ENCODE assay signal across 8 cellular contexts in genomic region chr20:62142252-62143117, GRCh38. TPM values are rescaled to one million over a fixed set of nuclear protein-coding genes. Genes with fewer than 3 reads are reported as not detected.
DNase-seq lines count a peak whose midpoint lies in the region; ATAC-seq and TF ChIP-seq lines count a peak whose summit lies in the region.

No MANE protein-coding gene starts in this region.

- no peaks in the 10 kb centered on the region for H3K9me3 ChIP-seq in CD4-positive, CD25-positive, alpha-beta regulatory T cell (ENCODE audit: control insufficient read depth in 2 of 2, low read length in 2 of 2)
- no peaks in the 10 kb centered on the region for H3K9me3 ChIP-seq in iPS-15b (ENCODE audit: control insufficient read depth, insufficient read depth, low read length)

- H3K27me3 Mint-ChIP-seq in CD4-positive, CD25-positive, alpha-beta regulatory T cell = peaks cover 5% of the 10 kb centered on the region
- H3K27me3 Mint-ChIP-seq in activated naive CD8-positive, alpha-beta T cell treated with anti-CD3 and anti-CD28 coated beads, Interleukin-2, amount 50 U/mL, for 24 hours = no peaks in the 10 kb centered on the region

- peak overlapping the region; percentile 89 for H3K4me3 ChIP-seq in CD4-positive, CD25-positive, alpha-beta regulatory T cell (ENCODE audit: low read depth, low read length)
- H3K4me3 ChIP-seq in HL-60 (replicated peaks; ENCODE audit: insufficient read depth, low read length) = peak overlapping the region; percentile 68
- peak overlapping the region; percentile 62 for H3K4me3 ChIP-seq in iPS-15b (ENCODE audit: low read depth, low read length)

- peak overlapping the region; percentile 88 to 96 (median 94) for H3K27ac Mint-ChIP-seq in CD4-positive, CD25-positive, alpha-beta regulatory T cell
- H3K27ac Mint-ChIP-seq in activated naive CD8-positive, alpha-beta T cell treated with anti-CD3 and anti-CD28 coated beads, Interleukin-2, amount 50 U/mL, for 24 hours = peak overlapping the region; percentile 90

- DNase-seq in CD4-positive, CD25-positive, alpha-beta regulatory T cell = peak in 1 of 3 donors; percentile 24
- DNase-seq in HL-60 (ENCODE audit: low read depth in 1 of 2, low spot score in 1 of 2) (no peak), NCI-H1048 (lab: John Stamatoyannopoulos, UW) (no peak), LoVo (ENCODE audit: low spot score) (no peak)
- DNase-seq in activated naive CD8-positive, alpha-beta T cell treated with anti-CD3 and anti-CD28 coated beads, Interleukin-2, amount 50 U/mL, for 24 hours = peak; percentile 14
- peak; percentile 22 for DNase-seq in stimulated activated CD4-positive, alpha-beta T cell treated with anti-CD3 and anti-CD28 coated beads, Interleukin-4, amount 100 ng/mL, for 1 hour

- peaks cover 34% of the 10 kb centered on the region for H3K36me3 ChIP-seq in CD4-positive, CD25-positive, alpha-beta regulatory T cell (ENCODE audit: control insufficient read depth, insufficient read depth, low read length)
- H3K36me3 ChIP-seq in iPS-15b (ENCODE audit: control insufficient read depth, insufficient read depth, low read length) = peaks cover 39% of the 10 kb centered on the region

- no peaks in the 10 kb centered on the region for H3K27me3 ChIP-seq in CD4-positive, CD25-positive, alpha-beta regulatory T cell (ENCODE audit: control insufficient read depth, insufficient read depth, low read length)
- H3K27me3 ChIP-seq in HL-60 (ENCODE audit: insufficient read depth, poor library complexity, severe bottlenecking) (no peaks in the 10 kb centered on the region), iPS-15b (ENCODE audit: control insufficient read depth, insufficient read depth, low read length) (no peaks in the 10 kb centered on the region)

- H3K4me1 ChIP-seq in CD4-positive, CD25-positive, alpha-beta regulatory T cell (ENCODE audit: control insufficient read depth, insufficient read depth, low read length, poor library complexity, severe bottlenecking) = peaks cover 38% of the 10 kb centered on the region
- H3K4me1 ChIP-seq in iPS-15b (ENCODE audit: control insufficient read depth, insufficient read depth, low read length) = peaks cover 4% of the 10 kb centered on the region

- H3K9me3 Mint-ChIP-seq in CD4-positive, CD25-positive, alpha-beta regulatory T cell = no peaks in the 10 kb centered on the region
- no peaks in the 10 kb centered on the region for H3K9me3 Mint-ChIP-seq in activated naive CD8-positive, alpha-beta T cell treated with anti-CD3 and anti-CD28 coated beads, Interleukin-2, amount 50 U/mL, for 24 hours

- TF ChIP-seq CTCF in HL-60 (IDR thresholded peaks at IDR 0.05; ENCODE audit: insufficient read depth, low read length) = no peak

- ATAC-seq in CD4-positive, CD25-positive, alpha-beta regulatory T cell (ENCODE audit: low read depth in 2 of 2) = peak; percentile 19 to 21
- ATAC-seq in GM19467 (IDR thresholded peaks at IDR 0.05; ENCODE audit: unreplicated experiment) = peak; percentile 14
- ATAC-seq in activated naive CD8-positive, alpha-beta T cell treated with anti-CD3 and anti-CD28 coated beads, Interleukin-2, amount 50 U/mL, for 24 hours = peak; percentile 3

- peaks cover 19% of the 10 kb centered on the region for H3K36me3 Mint-ChIP-seq in CD4-positive, CD25-positive, alpha-beta regulatory T cell
- H3K36me3 Mint-ChIP-seq in activated naive CD8-positive, alpha-beta T cell treated with anti-CD3 and anti-CD28 coated beads, Interleukin-2, amount 50 U/mL, for 24 hours (ENCODE audit: low read depth) = peaks cover 45% of the 10 kb centered on the region

- H3K4me3 Mint-ChIP-seq in CD4-positive, CD25-positive, alpha-beta regulatory T cell = peak overlapping the region; percentile 83 to 98 (median 94)
- H3K4me3 Mint-ChIP-seq in activated naive CD8-positive, alpha-beta T cell treated with anti-CD3 and anti-CD28 coated beads, Interleukin-2, amount 50 U/mL, for 24 hours = peak overlapping the region; percentile 89

- H3K4me1 Mint-ChIP-seq in CD4-positive, CD25-positive, alpha-beta regulatory T cell = peaks cover 0 to 67% (median 44%) of the 10 kb centered on the region in 4 donors
- peaks cover 45% of the 10 kb centered on the region for H3K4me1 Mint-ChIP-seq in activated naive CD8-positive, alpha-beta T cell treated with anti-CD3 and anti-CD28 coated beads, Interleukin-2, amount 50 U/mL, for 24 hours

- H3K9ac ChIP-seq in iPS-15b (ENCODE audit: low read depth, low read length) = peak overlapping the region; percentile 29

- H3K27ac ChIP-seq in CD4-positive, CD25-positive, alpha-beta regulatory T cell (ENCODE audit: insufficient read depth, low read length, poor library complexity, severe bottlenecking) = peak overlapping the region; percentile 78
- H3K27ac ChIP-seq in HL-60 (replicated peaks) = peak overlapping the region; percentile 93

RNA-seq across cellular contexts. Expression of gene PSMA7, which starts 0.7 kb away (rescaled TPM):
- total RNA-seq in CD4-positive, CD25-positive, alpha-beta regulatory T cell = 172 TPM
- polyA plus RNA-seq in CD4-positive, CD25-positive, alpha-beta regulatory T cell = 100 to 1,000 TPM; 512 to 670 (median 608) TPM

RNA-seq across cellular contexts. Expression of gene SS18L1, which starts 1.1 kb away (rescaled TPM):
- 21.0 TPM for total RNA-seq in CD4-positive, CD25-positive, alpha-beta regulatory T cell
- polyA plus RNA-seq in CD4-positive, CD25-positive, alpha-beta regulatory T cell = under 1 TPM; 0.39 to 0.98 (median 0.73) TPM

RNA-seq across cellular contexts. Expression of gene LSM14B, which starts 20.2 kb away (rescaled TPM):
- total RNA-seq in CD4-positive, CD25-positive, alpha-beta regulatory T cell = 33.7 TPM
- polyA plus RNA-seq in CD4-positive, CD25-positive, alpha-beta regulatory T cell = 1 to 10 TPM in 2 of 4 donors, under 1 TPM in 2; 0.65 to 1.9 (median 1.0) TPM

RNA-seq across cellular contexts. Expression of gene MTG2, which starts 40.3 kb away (rescaled TPM):
- total RNA-seq in CD4-positive, CD25-positive, alpha-beta regulatory T cell = 17.5 TPM
- polyA plus RNA-seq in CD4-positive, CD25-positive, alpha-beta regulatory T cell = 10 to 100 TPM; 18.7 to 23.6 (median 20.4) TPM

Comparison
In these comparisons a context has a peak if more than half of its experiments do, and no peak if none do; other contexts are left out.
1. DNase-seq: peak in activated naive CD8-positive, alpha-beta T cell treated with anti-CD3 and anti-CD28 coated beads, Interleukin-2, amount 50 U/mL, for 24 hours (single experiment) and stimulated activated CD4-positive, alpha-beta T cell treated with anti-CD3 and anti-CD28 coated beads, Interleukin-4, amount 100 ng/mL, for 1 hour (single experiment); none in HL-60 (0 of 2), NCI-H1048 (single experiment) and LoVo (single experiment).
2. Peak in every context shown above with its lines, with median percentiles within 50 percentile points of each other: ATAC-seq and H3K4me3 ChIP-seq.